ENCODE assay signal across 23 cellular contexts in the genomic region with DNA sequence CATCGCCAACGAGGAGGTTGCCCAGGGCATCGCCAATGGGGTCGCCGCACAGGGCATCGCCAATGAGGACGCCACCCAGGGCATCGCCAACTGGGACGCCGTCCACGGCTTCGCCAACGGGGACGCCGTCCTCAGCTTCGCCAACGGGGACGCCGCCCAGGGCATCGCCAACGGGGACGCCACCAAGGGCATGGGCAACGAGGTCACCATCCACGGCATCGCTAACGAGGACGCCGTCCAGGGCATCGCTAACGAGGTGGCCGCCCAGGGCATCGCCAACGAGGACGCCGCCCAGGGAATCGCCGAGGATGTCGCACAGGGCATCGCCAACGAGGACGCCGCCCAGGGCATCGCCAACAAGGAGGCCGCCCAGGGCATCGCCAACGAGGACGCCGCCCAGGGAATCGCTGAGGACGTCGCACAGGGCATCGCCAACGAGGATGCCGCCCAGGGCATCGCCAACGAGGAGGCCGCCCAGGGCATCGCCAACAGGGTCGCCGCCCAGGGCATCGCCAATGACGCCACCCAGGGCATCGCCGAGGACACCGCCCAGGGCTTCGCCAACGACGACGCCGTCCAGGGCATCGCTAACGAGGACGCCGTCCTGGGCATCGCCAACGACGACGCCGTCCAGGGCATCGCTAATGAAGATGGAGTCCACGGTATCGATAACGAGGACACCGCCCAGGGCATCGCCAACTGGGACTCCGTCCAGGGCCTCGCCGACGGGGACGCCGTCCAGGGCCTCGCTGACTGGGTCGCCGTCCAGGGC.
"Had no signal": no experiment of that assay in that cellular context is flagged by ENCODE, and none has a peak within 500 bp of the region (broad histone marks: within the 10 kb centered on the region; RNA-seq: fewer than 3 reads in every experiment).

No MANE protein-coding gene starts in this region.

- ATAC-seq: naive thymus-derived CD4-positive, alpha-beta T cell; natural killer cell treated with Interleukin-12 subunit alpha and Interleukin-12 subunit beta and Interleukin-15 and Interleukin-18, amount 100 ng/mL, for 72 hours; psoas muscle; stimulated activated memory B cell treated with anti-CD40 and anti-IgM and Interleukin-4, amounts not matched to agents 10 μg/mL and 1 μg/mL and 100 μg/mL, for 72 hours; stimulated activated naive CD8-positive, alpha-beta T cell treated with anti-CD3 and anti-CD28 coated beads, Interleukin-15, amount 100 ng/mL, for 72 hours had no signal

- H3K27ac ChIP-seq: left ventricle myocardium inferior, parathyroid adenoma, psoas muscle, sigmoid colon, spleen, tibial nerve, upper lobe of left lung had no signal

- H3K4me3 ChIP-seq: left ventricle myocardium inferior, lung, psoas muscle, sigmoid colon, spleen, tibial nerve, upper lobe of left lung had no signal

- FAIRE-seq: small intestine, urothelium cell line had no signal

- DNase-seq: head of caudate nucleus; hippocampal formation; islet precursor cell; left ventricle myocardium inferior; mesendoderm; naive thymus-derived CD4-positive, alpha-beta T cell; nucleus accumbens; psoas muscle; sigmoid colon; small intestine; spleen; stimulated activated CD4-positive, alpha-beta T cell treated with anti-CD3 and anti-CD28 coated beads, Interleukin-4, amount 100 ng/mL, for 4 hours; stimulated activated CD8-positive, alpha-beta memory T cell treated with anti-CD3 and anti-CD28 coated beads, Interleukin-4, amount 100 ng/mL, for 48 hours; stimulated activated naive CD4-positive, alpha-beta T cell treated with Interleukin-2 at 50 U/mL for 16 hours; stimulated activated naive CD8-positive, alpha-beta T cell treated with anti-CD3 and anti-CD28 coated beads, Interleukin-15, amount 100 ng/mL, for 72 hours; substantia nigra had no signal

- H2AFZ ChIP-seq: parathyroid adenoma had no signal

- H3K79me2 ChIP-seq: parathyroid adenoma had no signal

- H3K36me3 ChIP-seq: left ventricle myocardium inferior, sigmoid colon, spleen, tibial nerve, upper lobe of left lung had no signal

- H3K27me3 ChIP-seq: sigmoid colon, spleen, tibial nerve, upper lobe of left lung had no signal

- H3K4me1 ChIP-seq: left ventricle myocardium inferior, parathyroid adenoma, psoas muscle, sigmoid colon, spleen, tibial nerve, upper lobe of left lung had no signal

- H3K9me3 ChIP-seq: left ventricle myocardium inferior, psoas muscle, tibial nerve had no signal

- H3K9ac ChIP-seq: parathyroid adenoma had no signal
